In genomic region chr7:138024334-138024691, GRCh38 we compare ENCODE assay signal across 33 cellular contexts. TPM values are rescaled to one million over a fixed set of nuclear protein-coding genes. Genes with fewer than 3 reads are reported as not detected.
DNase-seq lines count a peak whose midpoint lies in the region; ATAC-seq and TF ChIP-seq lines count a peak whose summit lies in the region.
"Had no signal": no experiment of that assay in that cellular context is flagged by ENCODE, and none has a peak within 500 bp of the region (broad histone marks: within the 10 kb centered on the region; RNA-seq: fewer than 3 reads in every experiment).

No MANE protein-coding gene starts in this region.

- H3K27me3 Mint-ChIP-seq in activated naive CD4-positive, alpha-beta T cell treated with anti-CD3 and anti-CD28 coated beads, Interleukin-2, amount 10 ng/mL, durations not matched to agents 7 days and 5 days = no peaks in the 10 kb centered on the region
- H3K27me3 Mint-ChIP-seq in activated T-helper 1 cell treated with anti-CD3 and anti-CD28 coated beads, Interleukin-12 subunit alpha, Interleukin-12 subunit beta, Interleukin-2, Interleukin-4 antibody, amounts not matched to agents 30 ng/mL and 10 ng/mL and 1 ng/mL, durations not matched to agents 14 hours and 24 hours and 36 hours (ENCODE audit: insufficient read depth) = peaks cover 2% of the 10 kb centered on the region
- H3K27me3 Mint-ChIP-seq: IgD-negative memory B cell had no signal

- peak overlapping the region; percentile 3; the same call in 1 of the 2 replicates for H2AFZ ChIP-seq in KMS-11 (ENCODE audit: low read depth)

- no peak overlapping the region for H3K27ac ChIP-seq in KMS-11
- H3K27ac ChIP-seq in spleen = peak overlapping the region in 7 of 8 donors; percentile 4 to 56 (median 21)
- H3K27ac ChIP-seq in tibial nerve = no peak overlapping the region
- H3K27ac ChIP-seq: A549, SJCRH30 had no signal

- DNase-seq in activated naive CD4-positive, alpha-beta T cell treated with anti-CD3 and anti-CD28 coated beads, Interleukin-2, amount 10 ng/mL, durations not matched to agents 7 days and 5 days = no peak
- DNase-seq in activated naive CD4-positive, alpha-beta T cell (lab: John Stamatoyannopoulos, UW) = no peak
- no peak for DNase-seq in activated T-helper 1 cell treated with anti-CD3 and anti-CD28 coated beads, Interleukin-12 subunit alpha, Interleukin-12 subunit beta, Interleukin-2, Interleukin-4 antibody, amounts not matched to agents 30 ng/mL and 10 ng/mL and 1 ng/mL, durations not matched to agents 14 hours and 24 hours and 36 hours (ENCODE audit: low spot score)
- DNase-seq in spleen (no peak), dedifferentiated amniotic fluid mesenchymal stem cell (ENCODE audit: extremely low spot score) (no peak), tibial nerve (ENCODE audit: low spot score in 2 of 2) (no peak)
- DNase-seq: AML-193; C1 segment of cervical spinal cord; CD4-positive, alpha-beta memory T cell; COR-L47; DMS 273 treated with DMSO at 0.1 percent for 48 hours; DMS79; EL; GDM1; GOT3; HFFc6; NCI-H1092; NCI-H1417 treated with DMSO at 0.1 percent for 48 hours; NCI-H1694 treated with DMSO at 0.1 percent for 48 hours; NCI-H2081 treated with DMSO at 0.1 percent for 48 hours; NCI-H2171; NCI-H226; NCI-H510A; NCI-H69; SJCRH30 had no signal

- TF ChIP-seq EP300 in tibial nerve (IDR thresholded peaks at IDR 0.05) = no peak

- CTCF ChIA-PET in activated naive CD4-positive, alpha-beta T cell treated with anti-CD3 and anti-CD28 coated beads, Interleukin-2, amount 10 ng/mL, durations not matched to agents 7 days and 5 days (lab: Charles Lee) = interaction anchor here (0.8 to 2.0 kb wide), 5 partner anchors 9 to 121 kb away, joined by 3 to 8 read pairs (median 4); partner anchors contain the start of gene CREB3L2

- no peak overlapping the region; the same call in 1 of the 2 replicates for H3K4me2 ChIP-seq in KMS-11
- H3K4me2 ChIP-seq: A549 had no signal

- TF ChIP-seq CTCF in KMS-11 (conservative IDR thresholded peaks at IDR 0.05; ENCODE audit: low read depth, low read length) (no peak), spleen (IDR thresholded peaks at IDR 0.05 in 8 of 11, conservative IDR thresholded peaks at IDR 0.05 in 3 of 11) (no peak), tibial nerve (IDR thresholded peaks at IDR 0.05) (no peak)

- peak overlapping the region; percentile 80 for H3K27ac Mint-ChIP-seq in activated naive CD4-positive, alpha-beta T cell treated with anti-CD3 and anti-CD28 coated beads, Interleukin-2, amount 10 ng/mL, durations not matched to agents 7 days and 5 days
- peak overlapping the region; percentile 40 for H3K27ac Mint-ChIP-seq in activated T-helper 1 cell treated with anti-CD3 and anti-CD28 coated beads, Interleukin-12 subunit alpha, Interleukin-12 subunit beta, Interleukin-2, Interleukin-4 antibody, amounts not matched to agents 30 ng/mL and 10 ng/mL and 1 ng/mL, durations not matched to agents 14 hours and 24 hours and 36 hours
- H3K27ac Mint-ChIP-seq: CD4-positive, alpha-beta memory T cell; HFFc6 had no signal

- H3K9me3 ChIP-seq in spleen (peaks cover 0 to 12% (median 4%) of the 10 kb centered on the region in 8 donors), tibial nerve (peaks cover 0 to 3% (median 0%) of the 10 kb centered on the region in 4 donors)
- H3K9me3 ChIP-seq: A549, HAP-1 had no signal

- no peaks in the 10 kb centered on the region for H4K20me1 ChIP-seq in KMS-11 (ENCODE audit: insufficient read depth)

- no peak overlapping the region for H3K4me3 ChIP-seq in KMS-11 (IDR thresholded peaks at IDR 0.05; ENCODE audit: insufficient read depth, low read depth, low read length)
- H3K4me3 ChIP-seq in spleen = no peak overlapping the region
- no peak overlapping the region for H3K4me3 ChIP-seq in tibial nerve
- H3K4me3 ChIP-seq: A549, HAP-1, SJCRH30 had no signal

- H3K9me3 Mint-ChIP-seq in activated naive CD4-positive, alpha-beta T cell treated with anti-CD3 and anti-CD28 coated beads, Interleukin-2, amount 10 ng/mL, durations not matched to agents 7 days and 5 days = peaks cover 11% of the 10 kb centered on the region
- peaks cover 16% of the 10 kb centered on the region for H3K9me3 Mint-ChIP-seq in activated T-helper 1 cell treated with anti-CD3 and anti-CD28 coated beads, Interleukin-12 subunit alpha, Interleukin-12 subunit beta, Interleukin-2, Interleukin-4 antibody, amounts not matched to agents 30 ng/mL and 10 ng/mL and 1 ng/mL, durations not matched to agents 14 hours and 24 hours and 36 hours
- H3K9me3 Mint-ChIP-seq: HFFc6 had no signal

- TF ChIP-seq POLR2A in spleen (IDR thresholded peaks at IDR 0.05) (no peak), tibial nerve (IDR thresholded peaks at IDR 0.05) (no peak)

- H3K4me3 Mint-ChIP-seq in activated naive CD4-positive, alpha-beta T cell treated with anti-CD3 and anti-CD28 coated beads, Interleukin-2, amount 10 ng/mL, durations not matched to agents 7 days and 5 days = no peak overlapping the region
- no peak overlapping the region for H3K4me3 Mint-ChIP-seq in activated T-helper 1 cell treated with anti-CD3 and anti-CD28 coated beads, Interleukin-12 subunit alpha, Interleukin-12 subunit beta, Interleukin-2, Interleukin-4 antibody, amounts not matched to agents 30 ng/mL and 10 ng/mL and 1 ng/mL, durations not matched to agents 14 hours and 24 hours and 36 hours
- H3K4me3 Mint-ChIP-seq: CD4-positive, alpha-beta memory T cell; HFFc6 had no signal

- H3K36me3 ChIP-seq in KMS-11 (ENCODE audit: insufficient read depth) = no peaks in the 10 kb centered on the region
- no peaks in the 10 kb centered on the region for H3K36me3 ChIP-seq in spleen
- no peaks in the 10 kb centered on the region for H3K36me3 ChIP-seq in tibial nerve
- H3K36me3 ChIP-seq: HAP-1, SJCRH30 had no signal

- no peak for ATAC-seq in HG03460 (IDR thresholded peaks at IDR 0.05; ENCODE audit: unreplicated experiment)
- ATAC-seq: A549, Right ventricle myocardium inferior, SK-N-SH treated with all-trans-retinoic acid at 6 μM for 48 hours had no signal

- no peaks in the 10 kb centered on the region for H3K79me2 ChIP-seq in KMS-11 (ENCODE audit: insufficient read depth, low read depth)

- no peak overlapping the region for H3K9ac ChIP-seq in KMS-11

- H3K4me1 ChIP-seq in KMS-11 (ENCODE audit: low read depth, poor library complexity, severe bottlenecking) (peaks cover 12% of the 10 kb centered on the region), spleen (peaks cover 0 to 24% (median 0%) of the 10 kb centered on the region in 6 donors), tibial nerve (no peaks in the 10 kb centered on the region)
- H3K4me1 ChIP-seq: SJCRH30 had no signal

- H3K36me3 Mint-ChIP-seq in activated naive CD4-positive, alpha-beta T cell treated with anti-CD3 and anti-CD28 coated beads, Interleukin-2, amount 10 ng/mL, durations not matched to agents 7 days and 5 days = peaks cover 5% of the 10 kb centered on the region
- H3K36me3 Mint-ChIP-seq in activated T-helper 1 cell treated with anti-CD3 and anti-CD28 coated beads, Interleukin-12 subunit alpha, Interleukin-12 subunit beta, Interleukin-2, Interleukin-4 antibody, amounts not matched to agents 30 ng/mL and 10 ng/mL and 1 ng/mL, durations not matched to agents 14 hours and 24 hours and 36 hours (ENCODE audit: low read depth) = peaks cover 2% of the 10 kb centered on the region

- peaks cover 11% of the 10 kb centered on the region for H3K4me1 Mint-ChIP-seq in activated naive CD4-positive, alpha-beta T cell treated with anti-CD3 and anti-CD28 coated beads, Interleukin-2, amount 10 ng/mL, durations not matched to agents 7 days and 5 days
- H3K4me1 Mint-ChIP-seq in activated T-helper 1 cell treated with anti-CD3 and anti-CD28 coated beads, Interleukin-12 subunit alpha, Interleukin-12 subunit beta, Interleukin-2, Interleukin-4 antibody, amounts not matched to agents 30 ng/mL and 10 ng/mL and 1 ng/mL, durations not matched to agents 14 hours and 24 hours and 36 hours (ENCODE audit: low read depth) = peaks cover 7% of the 10 kb centered on the region

- H3K27me3 ChIP-seq in KMS-11 (ENCODE audit: insufficient read depth, low read depth) = no peaks in the 10 kb centered on the region
- H3K27me3 ChIP-seq in spleen (replicated peaks in 1 of 7) = no peaks in the 10 kb centered on the region
- H3K27me3 ChIP-seq in tibial nerve = no peaks in the 10 kb centered on the region

- intact Hi-C loops in activated T-helper 1 cell treated with anti-CD3 and anti-CD28 coated beads, Interleukin-12 subunit alpha, Interleukin-12 subunit beta, Interleukin-2, Interleukin-4 antibody, amounts not matched to agents 30 ng/mL and 10 ng/mL and 1 ng/mL, durations not matched to agents 14 hours and 24 hours and 36 hours (cut with micrococcal nuclease) = no loop called here
- intact Hi-C loops in spleen (cut with DNase I; ENCODE audit: low total_unique reads) = no loop called here

RNA-seq across cellular contexts. Expression of gene CREB3L2, which starts 22.4 kb away (rescaled TPM):
- total RNA-seq in activated T-helper 1 cell treated with anti-CD3 and anti-CD28 coated beads, Interleukin-12 subunit alpha, Interleukin-12 subunit beta, Interleukin-2, Interleukin-4 antibody, amounts not matched to agents 30 ng/mL and 10 ng/mL and 1 ng/mL, durations not matched to agents 14 hours and 24 hours and 36 hours = 61.6 and 61.8 TPM in 2 replicates
- total RNA-seq in spleen (10 to 100 TPM; 29.3 to 68.4 (median 44.9) TPM), tibial nerve (10 to 100 TPM; 43.5 to 73.0 (median 51.2) TPM)
- polyA plus RNA-seq in spleen = 1 to 10 TPM; 3.5 to 6.1 (median 5.4) TPM

RNA-seq across cellular contexts. Expression of gene AKR1D1, which starts 51.9 kb away (rescaled TPM):
- total RNA-seq in activated T-helper 1 cell treated with anti-CD3 and anti-CD28 coated beads, Interleukin-12 subunit alpha, Interleukin-12 subunit beta, Interleukin-2, Interleukin-4 antibody, amounts not matched to agents 30 ng/mL and 10 ng/mL and 1 ng/mL, durations not matched to agents 14 hours and 24 hours and 36 hours = not detected in 2 replicates
- under 1 TPM in 1 of 7 donors, not detected in 6; 0.39 TPM for total RNA-seq in spleen
- polyA plus RNA-seq in spleen = not detected
- not detected for total RNA-seq in tibial nerve
- total RNA-seq: CD4-positive, alpha-beta memory T cell; Right ventricle myocardium inferior; RPMI7951; SJCRH30 had no signal
- polyA plus RNA-seq: CD4-positive, alpha-beta memory T cell; IgD-negative memory B cell had no signal

Comparison
In these comparisons a context has a peak if more than half of its experiments do, and no peak if none do; other contexts are left out.
1. H3K27ac ChIP-seq: peak in spleen (7 of 8); none in KMS-11 (single experiment) and tibial nerve (0 of 4).